8 cellular contexts compared by ENCODE assay signal in the genomic region with DNA sequence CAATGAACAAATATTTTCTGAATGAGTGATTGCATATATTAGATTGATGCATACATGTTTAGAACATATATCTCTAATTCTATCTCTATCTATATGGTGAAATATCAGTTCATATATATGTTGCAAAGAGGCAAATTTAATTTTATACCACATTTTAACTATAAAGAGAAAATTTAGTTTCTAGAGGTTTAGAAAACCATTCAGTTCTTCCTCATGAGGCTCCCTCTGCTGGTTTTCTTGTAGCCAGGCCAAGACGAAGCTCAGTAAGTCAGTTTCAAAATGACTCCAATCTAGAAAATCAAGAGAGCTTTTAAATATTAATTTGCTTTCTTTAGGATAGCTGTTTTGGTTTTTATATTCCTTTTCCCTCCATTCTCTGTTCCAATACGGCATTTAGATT.
DNase-seq lines count a peak whose midpoint lies in the region; ATAC-seq, FAIRE-seq and TF ChIP-seq lines count a peak whose summit lies in the region.

No MANE protein-coding gene starts in this region.

- TF ChIP-seq CTCF in AG09309 (IDR thresholded peaks at IDR 0.05; ENCODE audit: control insufficient read depth, insufficient read depth, low read depth, low read length, missing control alignments) (peak; percentile 63), PC-3 (conservative IDR thresholded peaks at IDR 0.05; ENCODE audit: low read depth, low read length) (peak; percentile 68)

- H3K36me3 ChIP-seq in PC-3 (ENCODE audit: low read depth, low read length) = no peaks in the 10 kb centered on the region

- H3K4me2 ChIP-seq in PC-3 (ENCODE audit: low read length) = no peak overlapping the region

- H4K20me1 ChIP-seq in PC-3 (ENCODE audit: low read length) = no peaks in the 10 kb centered on the region

- H3K4me3 ChIP-seq in AG09309 (ENCODE audit: control insufficient read depth, low read depth, low read length) (no peak overlapping the region), PC-3 (ENCODE audit: low read length) (no peak overlapping the region)

- FAIRE-seq in frontal cortex (lab: Jason Lieb, UNC) = no peak

- BruUV-seq in PC-3 (replicated peaks; lab: Mats Ljungman, UMichigan) = no TSS peak

- no peak overlapping the region for H3K27ac ChIP-seq in PC-3 (ENCODE audit: low read length)

- peak; percentile 51 for ATAC-seq in GM18870 (IDR thresholded peaks at IDR 0.05; ENCODE audit: unreplicated experiment)
- ATAC-seq in PC-3 = no peak
- no peak for ATAC-seq in GM18517 (IDR thresholded peaks at IDR 0.05; ENCODE audit: unreplicated experiment)

- H3K9me3 ChIP-seq in PC-3 (ENCODE audit: low read length) = no peaks in the 10 kb centered on the region

- no peaks in the 10 kb centered on the region for H3F3A ChIP-seq in PC-3 (ENCODE audit: low read length, unreplicated experiment)

- no peaks in the 10 kb centered on the region for H3K4me1 ChIP-seq in PC-3 (ENCODE audit: insufficient read depth, low read length)

- H3K9me2 ChIP-seq in PC-3 (replicated peaks; ENCODE audit: low read length) = no peaks in the 10 kb centered on the region

- no peak for DNase-seq in AG09309 (ENCODE audit: low read depth)
- peak; percentile 31 for DNase-seq in PC-3
- peak; percentile 24 for DNase-seq in iPS-NIHi7 (ENCODE audit: extremely low spot score)
- DNase-seq in NCI-H146 (lab: John Stamatoyannopoulos, UW) = no peak
- DNase-seq in frontal cortex (ENCODE audit: low spot score in 2 of 2) = no peak
- no peak for DNase-seq in stimulated activated CD4-positive, alpha-beta T cell treated with anti-CD3 and anti-CD28 coated beads, Interleukin-4, amount 100 ng/mL, for 1 hour

- POLR2A ChIA-PET in PC-3 (lab: Charles Lee; ENCODE audit: unreplicated experiment) = no interaction called here

- CTCF ChIA-PET in PC-3 (lab: Charles Lee) = interaction anchor here (0.5 to 0.8 kb wide), 4 partner anchors 27 to 1891 kb away, joined by 3 read pairs; no protein-coding TSS in a partner anchor

- no peak overlapping the region for H3K9ac ChIP-seq in PC-3 (ENCODE audit: low read length)

- intact Hi-C loops in PC-3 (cut with micrococcal nuclease) = loop anchor here (1.0 to 10.0 kb wide), 4 partner anchors 570 to 1933 kb away; no protein-coding TSS in a partner anchor

- H2AFZ ChIP-seq in PC-3 (ENCODE audit: low read length) = no peak overlapping the region; the same call in 1 of the 2 replicates

- no peaks in the 10 kb centered on the region for H3K79me2 ChIP-seq in PC-3 (ENCODE audit: low read length)

- H3K27me3 ChIP-seq in PC-3 (ENCODE audit: low read length) = no peaks in the 10 kb centered on the region

Comparison
In these comparisons a context has a peak if more than half of its experiments do, and no peak if none do; other contexts are left out.
1. DNase-seq: peak in PC-3 (single experiment) and iPS-NIHi7 (single experiment); none in AG09309 (single experiment), NCI-H146 (single experiment), frontal cortex (0 of 2) and stimulated activated CD4-positive, alpha-beta T cell treated with anti-CD3 and anti-CD28 coated beads, Interleukin-4, amount 100 ng/mL, for 1 hour (single experiment).